In the genomic region with DNA sequence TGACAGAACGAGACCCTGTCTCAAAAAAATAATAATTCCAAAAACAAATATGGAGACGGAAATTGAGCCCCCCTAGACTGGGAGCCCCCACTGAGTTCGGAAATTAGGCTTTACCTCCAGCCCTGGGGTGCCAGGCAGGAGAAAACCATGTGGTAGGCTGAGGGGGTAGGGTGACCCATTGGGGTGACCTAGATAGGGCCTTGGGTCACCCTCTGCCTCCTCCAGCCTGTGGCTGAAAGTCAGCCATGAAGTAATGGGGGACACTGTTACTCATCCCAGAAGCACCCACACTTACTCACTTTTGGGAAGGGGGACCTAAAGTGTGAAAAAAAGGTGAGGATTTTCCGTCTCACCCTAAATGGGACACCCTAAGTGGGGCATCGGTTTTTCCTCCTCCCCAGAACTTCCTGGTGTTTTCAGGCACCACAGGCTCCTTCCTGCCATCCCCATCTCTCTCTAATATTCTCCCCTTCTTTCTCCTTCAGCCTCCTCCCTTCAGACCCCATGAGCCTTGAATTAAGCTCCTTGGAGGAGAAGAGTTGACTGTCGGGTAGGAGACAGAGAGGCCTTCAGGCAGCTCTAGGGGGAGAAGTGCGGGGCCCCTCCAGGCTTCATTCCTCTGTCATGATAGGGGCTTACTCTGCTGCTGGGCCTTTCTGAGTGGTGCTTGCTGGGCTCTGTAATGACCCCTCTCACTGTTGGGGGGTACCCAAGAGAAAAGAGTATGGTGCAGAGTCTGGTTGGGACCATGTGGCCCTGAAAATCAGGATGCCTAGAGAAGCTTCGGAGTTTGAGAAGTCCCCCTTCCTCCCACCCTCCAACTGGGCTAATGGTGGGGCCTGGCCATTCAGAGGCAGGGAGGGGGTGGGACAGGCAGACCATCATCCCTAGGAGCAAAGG, we compare ENCODE assay signal across 1 cellular context.
A peak's percentile ranks its signal among the peaks of the same experiment; 100 is the strongest.
TF ChIP-seq lines count a peak whose summit lies in the region.

No MANE protein-coding gene starts in this region.

TF ChIP-seq in K562, 482 proteins besides CTCF, POLR2A, EP300 and RAD21:
- TF ChIP-seq GABPA (tag; conservative IDR thresholded peaks at IDR 0.05; ENCODE audit: low read depth) = peak; percentile 19; the same call in 1 of the 2 replicates
- TF ChIP-seq, protein P1, sequence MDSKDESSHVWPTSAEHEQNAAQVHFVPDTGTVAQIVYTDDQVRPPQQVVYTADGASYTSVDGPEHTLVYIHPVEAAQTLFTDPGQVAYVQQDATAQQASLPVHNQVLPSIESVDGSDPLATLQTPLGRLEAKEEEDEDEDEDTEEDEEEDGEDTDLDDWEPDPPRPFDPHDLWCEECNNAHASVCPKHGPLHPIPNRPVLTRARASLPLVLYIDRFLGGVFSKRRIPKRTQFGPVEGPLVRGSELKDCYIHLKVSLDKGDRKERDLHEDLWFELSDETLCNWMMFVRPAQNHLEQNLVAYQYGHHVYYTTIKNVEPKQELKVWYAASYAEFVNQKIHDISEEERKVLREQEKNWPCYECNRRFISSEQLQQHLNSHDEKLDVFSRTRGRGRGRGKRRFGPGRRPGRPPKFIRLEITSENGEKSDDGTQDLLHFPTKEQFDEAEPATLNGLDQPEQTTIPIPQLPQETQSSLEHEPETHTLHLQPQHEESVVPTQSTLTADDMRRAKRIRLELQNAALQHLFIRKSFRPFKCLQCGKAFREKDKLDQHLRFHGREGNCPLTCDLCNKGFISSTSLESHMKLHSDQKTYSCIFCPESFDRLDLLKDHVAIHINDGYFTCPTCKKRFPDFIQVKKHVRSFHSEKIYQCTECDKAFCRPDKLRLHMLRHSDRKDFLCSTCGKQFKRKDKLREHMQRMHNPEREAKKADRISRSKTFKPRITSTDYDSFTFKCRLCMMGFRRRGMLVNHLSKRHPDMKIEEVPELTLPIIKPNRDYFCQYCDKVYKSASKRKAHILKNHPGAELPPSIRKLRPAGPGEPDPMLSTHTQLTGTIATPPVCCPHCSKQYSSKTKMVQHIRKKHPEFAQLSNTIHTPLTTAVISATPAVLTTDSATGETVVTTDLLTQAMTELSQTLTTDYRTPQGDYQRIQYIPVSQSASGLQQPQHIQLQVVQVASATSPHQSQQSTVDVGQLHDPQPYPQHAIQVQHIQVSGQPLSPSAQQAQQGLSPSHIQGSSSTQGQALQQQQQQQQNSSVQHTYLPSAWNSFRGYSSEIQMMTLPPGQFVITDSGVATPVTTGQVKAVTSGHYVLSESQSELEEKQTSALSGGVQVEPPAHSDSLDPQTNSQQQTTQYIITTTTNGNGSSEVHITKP (IDR thresholded peaks at IDR 0.05; ENCODE audit: partially characterized antibody) = peak; percentile 56
- TF ChIP-seq, protein P2, sequence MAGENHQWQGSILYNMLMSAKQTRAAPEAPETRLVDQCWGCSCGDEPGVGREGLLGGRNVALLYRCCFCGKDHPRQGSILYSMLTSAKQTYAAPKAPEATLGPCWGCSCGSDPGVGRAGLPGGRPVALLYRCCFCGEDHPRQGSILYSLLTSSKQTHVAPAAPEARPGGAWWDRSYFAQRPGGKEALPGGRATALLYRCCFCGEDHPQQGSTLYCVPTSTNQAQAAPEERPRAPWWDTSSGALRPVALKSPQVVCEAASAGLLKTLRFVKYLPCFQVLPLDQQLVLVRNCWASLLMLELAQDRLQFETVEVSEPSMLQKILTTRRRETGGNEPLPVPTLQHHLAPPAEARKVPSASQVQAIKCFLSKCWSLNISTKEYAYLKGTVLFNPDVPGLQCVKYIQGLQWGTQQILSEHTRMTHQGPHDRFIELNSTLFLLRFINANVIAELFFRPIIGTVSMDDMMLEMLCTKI (IDR thresholded peaks at IDR 0.05; ENCODE audit: partially characterized antibody) = no peak
